Comparison of ENCODE assay signal across 1 cellular context in the genomic region with DNA sequence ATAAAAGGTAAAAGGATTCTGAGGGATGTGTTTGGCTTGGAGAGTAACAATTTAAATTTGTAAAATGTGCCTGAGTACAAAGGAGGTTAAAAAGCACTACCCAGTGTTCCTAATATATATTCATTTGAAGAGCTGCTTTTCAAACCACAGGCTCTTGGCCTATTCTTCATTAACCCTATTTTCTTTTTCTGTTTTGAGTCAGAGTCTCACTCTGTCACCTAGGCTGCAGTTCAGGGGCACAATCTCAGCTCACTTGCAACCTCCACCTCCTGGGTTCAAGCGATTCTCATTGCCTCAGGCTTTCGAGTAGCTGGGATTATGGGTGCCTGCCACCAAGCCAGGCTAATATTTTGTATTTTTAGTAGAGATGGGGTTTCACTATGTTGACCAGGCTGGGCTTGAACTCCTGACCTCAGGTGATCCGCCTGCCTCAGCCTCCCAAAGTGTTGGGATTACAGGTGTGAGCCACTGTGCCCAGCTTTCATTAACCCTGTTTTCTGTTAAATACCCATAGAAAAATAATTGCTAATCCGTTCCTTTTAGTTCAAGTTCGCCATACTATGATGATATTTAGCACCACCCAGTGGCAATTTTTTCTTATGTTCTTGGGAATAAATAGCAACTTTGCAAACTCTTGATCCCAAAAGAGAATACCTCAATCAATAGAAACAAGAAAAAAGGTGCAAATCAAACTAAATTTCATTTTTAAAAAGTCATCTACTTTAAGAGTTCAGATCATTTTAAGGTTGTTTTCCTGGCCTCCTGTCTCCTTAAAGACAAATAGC.
TF ChIP-seq lines count a peak whose summit lies in the region.

No MANE protein-coding gene starts in this region.

TF ChIP-seq in GM12878, 131 proteins besides CTCF, POLR2A, EP300 and RAD21 (continues in another document):
- TF ChIP-seq ZNF622 (IDR thresholded peaks at IDR 0.05): no peak
- TF ChIP-seq RB1 (IDR thresholded peaks at IDR 0.05; ENCODE audit: borderline replicate concordance): no peak
- TF ChIP-seq ZNF274 (IDR thresholded peaks at IDR 0.05; ENCODE audit: insufficient read depth, insufficient read length): no peak
- TF ChIP-seq, protein P1, sequence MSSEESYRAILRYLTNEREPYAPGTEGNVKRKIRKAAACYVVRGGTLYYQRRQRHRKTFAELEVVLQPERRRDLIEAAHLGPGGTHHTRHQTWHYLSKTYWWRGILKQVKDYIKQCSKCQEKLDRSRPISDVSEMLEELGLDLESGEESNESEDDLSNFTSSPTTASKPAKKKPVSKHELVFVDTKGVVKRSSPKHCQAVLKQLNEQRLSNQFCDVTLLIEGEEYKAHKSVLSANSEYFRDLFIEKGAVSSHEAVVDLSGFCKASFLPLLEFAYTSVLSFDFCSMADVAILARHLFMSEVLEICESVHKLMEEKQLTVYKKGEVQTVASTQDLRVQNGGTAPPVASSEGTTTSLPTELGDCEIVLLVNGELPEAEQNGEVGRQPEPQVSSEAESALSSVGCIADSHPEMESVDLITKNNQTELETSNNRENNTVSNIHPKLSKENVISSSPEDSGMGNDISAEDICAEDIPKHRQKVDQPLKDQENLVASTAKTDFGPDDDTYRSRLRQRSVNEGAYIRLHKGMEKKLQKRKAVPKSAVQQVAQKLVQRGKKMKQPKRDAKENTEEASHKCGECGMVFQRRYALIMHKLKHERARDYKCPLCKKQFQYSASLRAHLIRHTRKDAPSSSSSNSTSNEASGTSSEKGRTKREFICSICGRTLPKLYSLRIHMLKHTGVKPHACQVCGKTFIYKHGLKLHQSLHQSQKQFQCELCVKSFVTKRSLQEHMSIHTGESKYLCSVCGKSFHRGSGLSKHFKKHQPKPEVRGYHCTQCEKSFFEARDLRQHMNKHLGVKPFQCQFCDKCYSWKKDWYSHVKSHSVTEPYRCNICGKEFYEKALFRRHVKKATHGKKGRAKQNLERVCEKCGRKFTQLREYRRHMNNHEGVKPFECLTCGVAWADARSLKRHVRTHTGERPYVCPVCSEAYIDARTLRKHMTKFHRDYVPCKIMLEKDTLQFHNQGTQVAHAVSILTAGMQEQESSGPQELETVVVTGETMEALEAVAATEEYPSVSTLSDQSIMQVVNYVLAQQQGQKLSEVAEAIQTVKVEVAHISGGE (CRISPR knock-in tag; IDR thresholded peaks at IDR 0.05): no peak
- TF ChIP-seq SUZ12 (IDR thresholded peaks at IDR 0.05; ENCODE audit: unreplicated experiment): no peak
- TF ChIP-seq BACH1 (IDR thresholded peaks at IDR 0.05; ENCODE audit: borderline replicate concordance): peak; percentile 62; the same call in 1 of the 2 replicates
- TF ChIP-seq, protein P2, sequence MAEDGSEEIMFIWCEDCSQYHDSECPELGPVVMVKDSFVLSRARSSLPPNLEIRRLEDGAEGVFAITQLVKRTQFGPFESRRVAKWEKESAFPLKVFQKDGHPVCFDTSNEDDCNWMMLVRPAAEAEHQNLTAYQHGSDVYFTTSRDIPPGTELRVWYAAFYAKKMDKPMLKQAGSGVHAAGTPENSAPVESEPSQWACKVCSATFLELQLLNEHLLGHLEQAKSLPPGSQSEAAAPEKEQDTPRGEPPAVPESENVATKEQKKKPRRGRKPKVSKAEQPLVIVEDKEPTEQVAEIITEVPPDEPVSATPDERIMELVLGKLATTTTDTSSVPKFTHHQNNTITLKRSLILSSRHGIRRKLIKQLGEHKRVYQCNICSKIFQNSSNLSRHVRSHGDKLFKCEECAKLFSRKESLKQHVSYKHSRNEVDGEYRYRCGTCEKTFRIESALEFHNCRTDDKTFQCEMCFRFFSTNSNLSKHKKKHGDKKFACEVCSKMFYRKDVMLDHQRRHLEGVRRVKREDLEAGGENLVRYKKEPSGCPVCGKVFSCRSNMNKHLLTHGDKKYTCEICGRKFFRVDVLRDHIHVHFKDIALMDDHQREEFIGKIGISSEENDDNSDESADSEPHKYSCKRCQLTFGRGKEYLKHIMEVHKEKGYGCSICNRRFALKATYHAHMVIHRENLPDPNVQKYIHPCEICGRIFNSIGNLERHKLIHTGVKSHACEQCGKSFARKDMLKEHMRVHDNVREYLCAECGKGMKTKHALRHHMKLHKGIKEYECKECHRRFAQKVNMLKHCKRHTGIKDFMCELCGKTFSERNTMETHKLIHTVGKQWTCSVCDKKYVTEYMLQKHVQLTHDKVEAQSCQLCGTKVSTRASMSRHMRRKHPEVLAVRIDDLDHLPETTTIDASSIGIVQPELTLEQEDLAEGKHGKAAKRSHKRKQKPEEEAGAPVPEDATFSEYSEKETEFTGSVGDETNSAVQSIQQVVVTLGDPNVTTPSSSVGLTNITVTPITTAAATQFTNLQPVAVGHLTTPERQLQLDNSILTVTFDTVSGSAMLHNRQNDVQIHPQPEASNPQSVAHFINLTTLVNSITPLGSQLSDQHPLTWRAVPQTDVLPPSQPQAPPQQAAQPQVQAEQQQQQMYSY (CRISPR knock-in tag; IDR thresholded peaks at IDR 0.05): no peak
- no peak for TF ChIP-seq TARDBP (IDR thresholded peaks at IDR 0.05; ENCODE audit: borderline replicate concordance)
- TF ChIP-seq TBL1XR1 (IDR thresholded peaks at IDR 0.05; ENCODE audit: low read depth, low read length): no peak; the same call in 1 of the 2 replicates
- no peak for TF ChIP-seq YY1 (IDR thresholded peaks at IDR 0.05; ENCODE audit: low read depth, low read length)
- TF ChIP-seq, protein P3, sequence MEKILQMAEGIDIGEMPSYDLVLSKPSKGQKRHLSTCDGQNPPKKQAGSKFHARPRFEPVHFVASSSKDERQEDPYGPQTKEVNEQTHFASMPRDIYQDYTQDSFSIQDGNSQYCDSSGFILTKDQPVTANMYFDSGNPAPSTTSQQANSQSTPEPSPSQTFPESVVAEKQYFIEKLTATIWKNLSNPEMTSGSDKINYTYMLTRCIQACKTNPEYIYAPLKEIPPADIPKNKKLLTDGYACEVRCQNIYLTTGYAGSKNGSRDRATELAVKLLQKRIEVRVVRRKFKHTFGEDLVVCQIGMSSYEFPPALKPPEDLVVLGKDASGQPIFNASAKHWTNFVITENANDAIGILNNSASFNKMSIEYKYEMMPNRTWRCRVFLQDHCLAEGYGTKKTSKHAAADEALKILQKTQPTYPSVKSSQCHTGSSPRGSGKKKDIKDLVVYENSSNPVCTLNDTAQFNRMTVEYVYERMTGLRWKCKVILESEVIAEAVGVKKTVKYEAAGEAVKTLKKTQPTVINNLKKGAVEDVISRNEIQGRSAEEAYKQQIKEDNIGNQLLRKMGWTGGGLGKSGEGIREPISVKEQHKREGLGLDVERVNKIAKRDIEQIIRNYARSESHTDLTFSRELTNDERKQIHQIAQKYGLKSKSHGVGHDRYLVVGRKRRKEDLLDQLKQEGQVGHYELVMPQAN (conservative IDR thresholded peaks at IDR 0.05): no peak
- TF ChIP-seq POLR2AphosphoS5 (IDR thresholded peaks at IDR 0.05; ENCODE audit: low read length): no peak
- TF ChIP-seq BRCA1 (IDR thresholded peaks at IDR 0.05; ENCODE audit: low read depth, low read length): no peak
- TF ChIP-seq LARP7 (IDR thresholded peaks at IDR 0.05): no peak
- 0 out of 2 replicates have a peak, but pooled peaks have one; percentile 5 for TF ChIP-seq TCF12 (IDR thresholded peaks at IDR 0.05; ENCODE audit: low read depth, low read length)
- TF ChIP-seq PAX5 (IDR thresholded peaks at IDR 0.05; ENCODE audit: borderline replicate concordance, low read depth, low read length): no peak; the same call in 1 of the 2 replicates
- TF ChIP-seq BMI1 (IDR thresholded peaks at IDR 0.05; ENCODE audit: borderline replicate concordance): peak; percentile 51; the same call in 1 of the 2 replicates
- TF ChIP-seq, protein P4, sequence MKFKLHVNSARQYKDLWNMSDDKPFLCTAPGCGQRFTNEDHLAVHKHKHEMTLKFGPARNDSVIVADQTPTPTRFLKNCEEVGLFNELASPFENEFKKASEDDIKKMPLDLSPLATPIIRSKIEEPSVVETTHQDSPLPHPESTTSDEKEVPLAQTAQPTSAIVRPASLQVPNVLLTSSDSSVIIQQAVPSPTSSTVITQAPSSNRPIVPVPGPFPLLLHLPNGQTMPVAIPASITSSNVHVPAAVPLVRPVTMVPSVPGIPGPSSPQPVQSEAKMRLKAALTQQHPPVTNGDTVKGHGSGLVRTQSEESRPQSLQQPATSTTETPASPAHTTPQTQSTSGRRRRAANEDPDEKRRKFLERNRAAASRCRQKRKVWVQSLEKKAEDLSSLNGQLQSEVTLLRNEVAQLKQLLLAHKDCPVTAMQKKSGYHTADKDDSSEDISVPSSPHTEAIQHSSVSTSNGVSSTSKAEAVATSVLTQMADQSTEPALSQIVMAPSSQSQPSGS (IDR thresholded peaks at IDR 0.05; ENCODE audit: low read length): peak; percentile 69; the same call in 1 of the 2 replicates
- no peak for TF ChIP-seq RBBP5 (conservative IDR thresholded peaks at IDR 0.05)
- TF ChIP-seq SMAD1 (IDR thresholded peaks at IDR 0.05; ENCODE audit: low read depth, partially characterized antibody): no peak
- TF ChIP-seq CBX5 (IDR thresholded peaks at IDR 0.05; ENCODE audit: low read depth): no peak
- no peak for TF ChIP-seq ZBED1 (IDR thresholded peaks at IDR 0.05; ENCODE audit: borderline replicate concordance)
- TF ChIP-seq BCL11A (IDR thresholded peaks at IDR 0.05; ENCODE audit: low read depth, low read length): peak; percentile 87
- TF ChIP-seq, protein P5, sequence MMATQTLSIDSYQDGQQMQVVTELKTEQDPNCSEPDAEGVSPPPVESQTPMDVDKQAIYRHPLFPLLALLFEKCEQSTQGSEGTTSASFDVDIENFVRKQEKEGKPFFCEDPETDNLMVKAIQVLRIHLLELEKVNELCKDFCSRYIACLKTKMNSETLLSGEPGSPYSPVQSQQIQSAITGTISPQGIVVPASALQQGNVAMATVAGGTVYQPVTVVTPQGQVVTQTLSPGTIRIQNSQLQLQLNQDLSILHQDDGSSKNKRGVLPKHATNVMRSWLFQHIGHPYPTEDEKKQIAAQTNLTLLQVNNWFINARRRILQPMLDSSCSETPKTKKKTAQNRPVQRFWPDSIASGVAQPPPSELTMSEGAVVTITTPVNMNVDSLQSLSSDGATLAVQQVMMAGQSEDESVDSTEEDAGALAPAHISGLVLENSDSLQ (IDR thresholded peaks at IDR 0.05): no peak
- no peak for TF ChIP-seq TCF7 (IDR thresholded peaks at IDR 0.05; ENCODE audit: borderline replicate concordance)
- TF ChIP-seq, protein P6, sequence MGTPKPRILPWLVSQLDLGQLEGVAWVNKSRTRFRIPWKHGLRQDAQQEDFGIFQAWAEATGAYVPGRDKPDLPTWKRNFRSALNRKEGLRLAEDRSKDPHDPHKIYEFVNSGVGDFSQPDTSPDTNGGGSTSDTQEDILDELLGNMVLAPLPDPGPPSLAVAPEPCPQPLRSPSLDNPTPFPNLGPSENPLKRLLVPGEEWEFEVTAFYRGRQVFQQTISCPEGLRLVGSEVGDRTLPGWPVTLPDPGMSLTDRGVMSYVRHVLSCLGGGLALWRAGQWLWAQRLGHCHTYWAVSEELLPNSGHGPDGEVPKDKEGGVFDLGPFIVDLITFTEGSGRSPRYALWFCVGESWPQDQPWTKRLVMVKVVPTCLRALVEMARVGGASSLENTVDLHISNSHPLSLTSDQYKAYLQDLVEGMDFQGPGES (IDR thresholded peaks at IDR 0.05): no peak
- no peak for TF ChIP-seq GATAD2B (conservative IDR thresholded peaks at IDR 0.05; ENCODE audit: low read depth)
- peak; percentile 97 for TF ChIP-seq JUNB (IDR thresholded peaks at IDR 0.05)
- TF ChIP-seq, protein P7, sequence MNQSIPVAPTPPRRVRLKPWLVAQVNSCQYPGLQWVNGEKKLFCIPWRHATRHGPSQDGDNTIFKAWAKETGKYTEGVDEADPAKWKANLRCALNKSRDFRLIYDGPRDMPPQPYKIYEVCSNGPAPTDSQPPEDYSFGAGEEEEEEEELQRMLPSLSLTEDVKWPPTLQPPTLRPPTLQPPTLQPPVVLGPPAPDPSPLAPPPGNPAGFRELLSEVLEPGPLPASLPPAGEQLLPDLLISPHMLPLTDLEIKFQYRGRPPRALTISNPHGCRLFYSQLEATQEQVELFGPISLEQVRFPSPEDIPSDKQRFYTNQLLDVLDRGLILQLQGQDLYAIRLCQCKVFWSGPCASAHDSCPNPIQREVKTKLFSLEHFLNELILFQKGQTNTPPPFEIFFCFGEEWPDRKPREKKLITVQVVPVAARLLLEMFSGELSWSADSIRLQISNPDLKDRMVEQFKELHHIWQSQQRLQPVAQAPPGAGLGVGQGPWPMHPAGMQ (IDR thresholded peaks at IDR 0.05; ENCODE audit: borderline replicate concordance): no peak
- TF ChIP-seq, protein P8, sequence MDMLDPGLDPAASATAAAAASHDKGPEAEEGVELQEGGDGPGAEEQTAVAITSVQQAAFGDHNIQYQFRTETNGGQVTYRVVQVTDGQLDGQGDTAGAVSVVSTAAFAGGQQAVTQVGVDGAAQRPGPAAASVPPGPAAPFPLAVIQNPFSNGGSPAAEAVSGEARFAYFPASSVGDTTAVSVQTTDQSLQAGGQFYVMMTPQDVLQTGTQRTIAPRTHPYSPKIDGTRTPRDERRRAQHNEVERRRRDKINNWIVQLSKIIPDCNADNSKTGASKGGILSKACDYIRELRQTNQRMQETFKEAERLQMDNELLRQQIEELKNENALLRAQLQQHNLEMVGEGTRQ (IDR thresholded peaks at IDR 0.05; ENCODE audit: borderline replicate concordance, low read depth, low read length): no peak
- TF ChIP-seq, protein P9, sequence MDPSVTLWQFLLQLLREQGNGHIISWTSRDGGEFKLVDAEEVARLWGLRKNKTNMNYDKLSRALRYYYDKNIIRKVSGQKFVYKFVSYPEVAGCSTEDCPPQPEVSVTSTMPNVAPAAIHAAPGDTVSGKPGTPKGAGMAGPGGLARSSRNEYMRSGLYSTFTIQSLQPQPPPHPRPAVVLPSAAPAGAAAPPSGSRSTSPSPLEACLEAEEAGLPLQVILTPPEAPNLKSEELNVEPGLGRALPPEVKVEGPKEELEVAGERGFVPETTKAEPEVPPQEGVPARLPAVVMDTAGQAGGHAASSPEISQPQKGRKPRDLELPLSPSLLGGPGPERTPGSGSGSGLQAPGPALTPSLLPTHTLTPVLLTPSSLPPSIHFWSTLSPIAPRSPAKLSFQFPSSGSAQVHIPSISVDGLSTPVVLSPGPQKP (IDR thresholded peaks at IDR 0.05; ENCODE audit: low read depth, low read length): no peak
- TF ChIP-seq, protein P10, sequence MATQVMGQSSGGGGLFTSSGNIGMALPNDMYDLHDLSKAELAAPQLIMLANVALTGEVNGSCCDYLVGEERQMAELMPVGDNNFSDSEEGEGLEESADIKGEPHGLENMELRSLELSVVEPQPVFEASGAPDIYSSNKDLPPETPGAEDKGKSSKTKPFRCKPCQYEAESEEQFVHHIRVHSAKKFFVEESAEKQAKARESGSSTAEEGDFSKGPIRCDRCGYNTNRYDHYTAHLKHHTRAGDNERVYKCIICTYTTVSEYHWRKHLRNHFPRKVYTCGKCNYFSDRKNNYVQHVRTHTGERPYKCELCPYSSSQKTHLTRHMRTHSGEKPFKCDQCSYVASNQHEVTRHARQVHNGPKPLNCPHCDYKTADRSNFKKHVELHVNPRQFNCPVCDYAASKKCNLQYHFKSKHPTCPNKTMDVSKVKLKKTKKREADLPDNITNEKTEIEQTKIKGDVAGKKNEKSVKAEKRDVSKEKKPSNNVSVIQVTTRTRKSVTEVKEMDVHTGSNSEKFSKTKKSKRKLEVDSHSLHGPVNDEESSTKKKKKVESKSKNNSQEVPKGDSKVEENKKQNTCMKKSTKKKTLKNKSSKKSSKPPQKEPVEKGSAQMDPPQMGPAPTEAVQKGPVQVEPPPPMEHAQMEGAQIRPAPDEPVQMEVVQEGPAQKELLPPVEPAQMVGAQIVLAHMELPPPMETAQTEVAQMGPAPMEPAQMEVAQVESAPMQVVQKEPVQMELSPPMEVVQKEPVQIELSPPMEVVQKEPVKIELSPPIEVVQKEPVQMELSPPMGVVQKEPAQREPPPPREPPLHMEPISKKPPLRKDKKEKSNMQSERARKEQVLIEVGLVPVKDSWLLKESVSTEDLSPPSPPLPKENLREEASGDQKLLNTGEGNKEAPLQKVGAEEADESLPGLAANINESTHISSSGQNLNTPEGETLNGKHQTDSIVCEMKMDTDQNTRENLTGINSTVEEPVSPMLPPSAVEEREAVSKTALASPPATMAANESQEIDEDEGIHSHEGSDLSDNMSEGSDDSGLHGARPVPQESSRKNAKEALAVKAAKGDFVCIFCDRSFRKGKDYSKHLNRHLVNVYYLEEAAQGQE (IDR thresholded peaks at IDR 0.05; ENCODE audit: low read depth, low read length): no peak
- TF ChIP-seq RUNX3 (IDR thresholded peaks at IDR 0.05; ENCODE audit: low read length): peak; percentile 97
- no peak for TF ChIP-seq PAX8 (IDR thresholded peaks at IDR 0.05)
